11 cellular contexts compared by ENCODE assay signal in the genomic region with DNA sequence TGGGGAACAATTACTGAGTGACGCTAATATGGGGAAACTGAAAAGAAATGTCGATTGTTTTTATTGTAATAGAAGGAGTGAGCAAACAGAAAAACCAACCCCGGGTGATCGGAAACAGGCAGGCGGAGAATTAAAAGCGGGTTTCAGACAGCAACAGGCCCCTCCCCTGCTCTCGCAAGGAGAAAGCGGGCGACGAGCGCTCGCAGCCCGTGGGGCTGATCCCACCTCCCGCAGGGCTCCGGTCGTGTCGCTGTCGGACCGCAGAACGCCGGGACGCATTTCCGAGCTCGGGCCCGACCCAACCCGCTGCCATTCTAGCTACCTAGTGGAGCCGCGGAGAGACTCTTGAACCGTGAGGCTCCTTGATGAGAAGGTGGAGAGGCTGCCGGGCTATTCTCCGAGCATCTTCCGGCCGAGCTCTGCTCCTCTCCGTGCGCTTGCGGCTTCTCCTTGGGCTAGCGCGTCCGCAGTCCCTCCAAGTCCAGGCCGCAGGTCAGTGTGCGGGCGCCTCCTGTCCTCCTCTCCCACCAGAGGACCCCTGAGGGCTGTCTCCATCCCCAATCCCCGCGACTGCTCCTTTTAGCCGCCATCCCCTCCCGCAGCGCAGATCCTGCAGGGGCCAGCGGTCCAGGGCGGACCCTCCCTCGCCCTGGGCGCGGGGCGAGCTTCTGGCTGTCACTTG. TPM values are rescaled to one million over a fixed set of nuclear protein-coding genes. Genes with fewer than 3 reads are reported as not detected.
DNase-seq lines count a peak whose midpoint lies in the region; ATAC-seq and TF ChIP-seq lines count a peak whose summit lies in the region.
"Had no signal": no experiment of that assay in that cellular context is flagged by ENCODE, and none has a peak within 500 bp of the region (broad histone marks: within the 10 kb centered on the region; RNA-seq: fewer than 3 reads in every experiment).

No MANE protein-coding gene starts in this region.

- no peak for ATAC-seq in GM19035 (IDR thresholded peaks at IDR 0.05; ENCODE audit: unreplicated experiment)
- ATAC-seq: HCT116 had no signal

- DNase-seq in DMS 273 (lab: John Stamatoyannopoulos, UW; ENCODE audit: unreplicated experiment) (peak; percentile 23), DMS 273 treated with DMSO at 0.1 percent for 48 hours (lab: John Stamatoyannopoulos, UW) (no peak), NCI-H748 treated with DMSO at 0.1 percent for 48 hours (lab: John Stamatoyannopoulos, UW) (peak; percentile 54), fibroblast of pulmonary artery (ENCODE audit: low read depth) (no peak), skeletal muscle cell (ENCODE audit: low read depth) (no peak), foreskin melanocyte (no peak), SK-N-DZ (ENCODE audit: low spot score) (no peak)
- DNase-seq: brain microvascular endothelial cell; stimulated activated CD4-positive, alpha-beta T cell treated with anti-CD3 and anti-CD28 coated beads, Interleukin-12 subunit alpha, Interleukin-12 subunit beta, amount 100 ng/mL, for 4 hours had no signal

- no peak for TF ChIP-seq CTCF in fibroblast of pulmonary artery (IDR thresholded peaks at IDR 0.05; ENCODE audit: low read length, missing control alignments)

- H3K4me3 ChIP-seq in fibroblast of pulmonary artery (replicated peaks; ENCODE audit: low read depth, low read length) = peak overlapping the region; percentile 12
- H3K4me3 ChIP-seq in skeletal muscle cell (ENCODE audit: low read depth, low read length) = peak overlapping the region; percentile 13

RNA-seq across cellular contexts. Expression of a gene that starts 4.1 kb away (rescaled TPM):
- not detected in 2 replicates for polyA plus RNA-seq in SK-N-DZ (2014; cell fraction: cytosol; rRNA removed)
- polyA plus RNA-seq in SK-N-DZ (2014; cell fraction: nucleus; rRNA removed) = not detected in 2 replicates

Comparison
In these comparisons a context has a peak if more than half of its experiments do, and no peak if none do; other contexts are left out.
1. DNase-seq: peak in DMS 273 (single experiment) and NCI-H748 treated with DMSO at 0.1 percent for 48 hours (single experiment); none in DMS 273 treated with DMSO at 0.1 percent for 48 hours (single experiment), fibroblast of pulmonary artery (single experiment), skeletal muscle cell (single experiment), foreskin melanocyte (single experiment) and SK-N-DZ (single experiment).